27 cellular contexts compared by ENCODE assay signal in the genomic region with DNA sequence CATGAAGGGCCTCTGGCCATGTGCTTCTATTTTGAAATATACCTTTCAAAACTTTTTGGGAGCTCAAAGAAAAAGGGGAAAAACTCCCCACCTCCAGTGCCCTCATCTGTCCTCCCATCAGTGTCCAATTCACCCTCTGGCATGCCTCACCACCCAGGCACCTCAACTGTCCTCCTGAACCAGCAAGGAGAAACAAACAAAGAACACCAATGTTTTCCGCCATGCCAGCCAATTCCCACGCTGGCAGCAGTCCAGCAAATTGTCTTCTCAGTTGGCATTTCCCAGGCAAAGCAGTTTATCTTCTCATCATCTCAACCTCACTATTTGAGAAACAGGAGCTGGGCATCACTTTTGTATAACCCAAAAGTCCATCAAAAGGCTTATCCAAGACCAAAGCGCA.
"Had no signal": no experiment of that assay in that cellular context is flagged by ENCODE, and none has a peak within 500 bp of the region (broad histone marks: within the 10 kb centered on the region; RNA-seq: fewer than 3 reads in every experiment).

No MANE protein-coding gene starts in this region.

- H3K4me1 ChIP-seq: esophagus muscularis mucosa, gastrocnemius medialis had no signal

- H3K27me3 ChIP-seq: brain microvascular endothelial cell, esophagus muscularis mucosa, foreskin keratinocyte, gastrocnemius medialis, heart left ventricle had no signal

- H3K4me1 Mint-ChIP-seq: activated B cell treated with CpG ODN at 0.5 μM for 24 hours; activated T-helper 17 cell treated with anti-CD3 and anti-CD28 coated beads, Interleukin-2, amount 50 U/mL, for 72 hours; central memory CD8-positive, alpha-beta T cell; T-helper 17 cell had no signal

- H3K27me3 Mint-ChIP-seq: activated B cell treated with CpG ODN at 0.5 μM for 24 hours; central memory CD8-positive, alpha-beta T cell; effector memory CD8-positive, alpha-beta T cell; T-helper 17 cell had no signal

- H3K9me3 ChIP-seq: esophagus muscularis mucosa, gastrocnemius medialis, heart left ventricle had no signal

- H3K27ac ChIP-seq: brain microvascular endothelial cell, esophagus muscularis mucosa, foreskin keratinocyte, gastrocnemius medialis, heart left ventricle, WERI-Rb-1 had no signal

- DNase-seq: activated B cell treated with CpG ODN at 0.5 μM for 24 hours; activated CD4-positive, alpha-beta T cell treated with anti-CD3 and anti-CD28 coated beads for 48 hours; activated CD4-positive, alpha-beta T cell treated with anti-CD3 and anti-CD28 coated beads, Interleukin-2, amount 50 U/mL, for 1 hour; activated CD4-positive, alpha-beta T cell treated with anti-CD3 and anti-CD28 coated beads, Interleukin-2, amount 50 U/mL, for 48 hours; activated CD8-positive, alpha-beta memory T cell treated with anti-CD3 and anti-CD28 coated beads for 24 hours; activated CD8-positive, alpha-beta T cell treated with anti-CD3 and anti-CD28 coated beads for 36 hours; activated effector memory CD4-positive, alpha-beta T cell treated with Interleukin-2 at 50 U/mL for 16 hours; activated gamma-delta T cell treated with Interleukin-2 at 50 U/mL for 16 hours; activated naive CD4-positive, alpha-beta T cell treated with anti-CD3 and anti-CD28 coated beads, Interleukin-2, amount 50 U/mL, for 16 hours; activated naive CD4-positive, alpha-beta T cell treated with Interleukin-2 at 50 U/mL for 16 hours; activated T-cell treated with anti-CD3 and anti-CD28 coated beads, Interleukin-2, amount 50 U/mL, for 4 hours; amniotic stem cell; brain microvascular endothelial cell; effector memory CD8-positive, alpha-beta T cell; erythroblast; foreskin keratinocyte; gastrocnemius medialis; glutamatergic neuron; heart left ventricle; T-helper 17 cell; T1000; WERI-Rb-1 had no signal

- H3K9me3 Mint-ChIP-seq: activated B cell treated with CpG ODN at 0.5 μM for 24 hours; activated T-cell treated with anti-CD3 and anti-CD28 coated beads, Interleukin-2, amount 50 U/mL, for 4 hours; activated T-helper 17 cell treated with anti-CD3 and anti-CD28 coated beads, Interleukin-2, amount 50 U/mL, for 72 hours; T-helper 2 cell treated with Interferon-gamma antibody and Interleukin-4, amounts not matched to agents 5 μg/mL and 100 μg/mL, for 36 hours had no signal

- H3K4me3 ChIP-seq: esophagus muscularis mucosa, gastrocnemius medialis, heart left ventricle had no signal

- H3K36me3 ChIP-seq: brain microvascular endothelial cell, esophagus muscularis mucosa, gastrocnemius medialis, heart left ventricle, WERI-Rb-1 had no signal

- H3K4me3 Mint-ChIP-seq: activated B cell treated with CpG ODN at 0.5 μM for 24 hours; activated CD8-positive, alpha-beta T cell treated with anti-CD3 and anti-CD28 coated beads for 36 hours; activated naive CD8-positive, alpha-beta T cell; activated T-cell treated with anti-CD3 and anti-CD28 coated beads, Interleukin-2, amount 50 U/mL, for 4 hours; activated T-helper 17 cell treated with anti-CD3 and anti-CD28 coated beads, Interleukin-2, amount 50 U/mL, for 72 hours; central memory CD8-positive, alpha-beta T cell; effector memory CD8-positive, alpha-beta T cell; T-helper 17 cell; T-helper 2 cell treated with Interferon-gamma antibody and Interleukin-4, amounts not matched to agents 5 μg/mL and 100 μg/mL, for 36 hours had no signal

- H3K36me3 Mint-ChIP-seq: activated naive CD8-positive, alpha-beta T cell had no signal

- H3K27ac Mint-ChIP-seq: activated B cell treated with CpG ODN at 0.5 μM for 24 hours; activated CD8-positive, alpha-beta T cell treated with anti-CD3 and anti-CD28 coated beads for 36 hours; activated naive CD8-positive, alpha-beta T cell; activated T-helper 17 cell treated with anti-CD3 and anti-CD28 coated beads, Interleukin-2, amount 50 U/mL, for 72 hours; effector memory CD8-positive, alpha-beta T cell; T-helper 17 cell; T-helper 2 cell treated with Interferon-gamma antibody and Interleukin-4, amounts not matched to agents 5 μg/mL and 100 μg/mL, for 36 hours had no signal
